Comparison of ENCODE assay signal across 1 cellular context in the genomic region with DNA sequence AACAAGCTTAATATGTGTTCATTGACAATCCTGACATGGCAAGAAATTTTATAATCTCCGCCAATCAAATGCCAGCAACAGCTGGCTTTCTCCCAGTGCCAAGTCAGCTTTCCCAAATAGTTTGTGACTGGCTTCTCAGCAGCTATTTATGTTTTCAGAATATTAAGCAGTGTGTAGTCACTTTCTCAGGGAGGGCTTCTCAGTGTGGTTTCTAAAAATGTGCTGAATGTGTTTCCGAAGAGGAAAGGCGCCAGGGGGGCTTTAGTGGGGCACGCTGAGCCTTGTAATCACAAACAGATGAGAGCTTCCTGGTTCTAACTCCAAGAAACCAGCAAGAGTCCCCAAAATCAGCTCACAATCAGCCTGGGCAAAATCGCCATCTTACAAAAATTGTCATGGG.
TF ChIP-seq lines count a peak whose summit lies in the region.

No MANE protein-coding gene starts in this region.

TF ChIP-seq in GM23338, 12 proteins besides CTCF, POLR2A, EP300 and RAD21 (continued from another document):
- TF ChIP-seq, protein P1, sequence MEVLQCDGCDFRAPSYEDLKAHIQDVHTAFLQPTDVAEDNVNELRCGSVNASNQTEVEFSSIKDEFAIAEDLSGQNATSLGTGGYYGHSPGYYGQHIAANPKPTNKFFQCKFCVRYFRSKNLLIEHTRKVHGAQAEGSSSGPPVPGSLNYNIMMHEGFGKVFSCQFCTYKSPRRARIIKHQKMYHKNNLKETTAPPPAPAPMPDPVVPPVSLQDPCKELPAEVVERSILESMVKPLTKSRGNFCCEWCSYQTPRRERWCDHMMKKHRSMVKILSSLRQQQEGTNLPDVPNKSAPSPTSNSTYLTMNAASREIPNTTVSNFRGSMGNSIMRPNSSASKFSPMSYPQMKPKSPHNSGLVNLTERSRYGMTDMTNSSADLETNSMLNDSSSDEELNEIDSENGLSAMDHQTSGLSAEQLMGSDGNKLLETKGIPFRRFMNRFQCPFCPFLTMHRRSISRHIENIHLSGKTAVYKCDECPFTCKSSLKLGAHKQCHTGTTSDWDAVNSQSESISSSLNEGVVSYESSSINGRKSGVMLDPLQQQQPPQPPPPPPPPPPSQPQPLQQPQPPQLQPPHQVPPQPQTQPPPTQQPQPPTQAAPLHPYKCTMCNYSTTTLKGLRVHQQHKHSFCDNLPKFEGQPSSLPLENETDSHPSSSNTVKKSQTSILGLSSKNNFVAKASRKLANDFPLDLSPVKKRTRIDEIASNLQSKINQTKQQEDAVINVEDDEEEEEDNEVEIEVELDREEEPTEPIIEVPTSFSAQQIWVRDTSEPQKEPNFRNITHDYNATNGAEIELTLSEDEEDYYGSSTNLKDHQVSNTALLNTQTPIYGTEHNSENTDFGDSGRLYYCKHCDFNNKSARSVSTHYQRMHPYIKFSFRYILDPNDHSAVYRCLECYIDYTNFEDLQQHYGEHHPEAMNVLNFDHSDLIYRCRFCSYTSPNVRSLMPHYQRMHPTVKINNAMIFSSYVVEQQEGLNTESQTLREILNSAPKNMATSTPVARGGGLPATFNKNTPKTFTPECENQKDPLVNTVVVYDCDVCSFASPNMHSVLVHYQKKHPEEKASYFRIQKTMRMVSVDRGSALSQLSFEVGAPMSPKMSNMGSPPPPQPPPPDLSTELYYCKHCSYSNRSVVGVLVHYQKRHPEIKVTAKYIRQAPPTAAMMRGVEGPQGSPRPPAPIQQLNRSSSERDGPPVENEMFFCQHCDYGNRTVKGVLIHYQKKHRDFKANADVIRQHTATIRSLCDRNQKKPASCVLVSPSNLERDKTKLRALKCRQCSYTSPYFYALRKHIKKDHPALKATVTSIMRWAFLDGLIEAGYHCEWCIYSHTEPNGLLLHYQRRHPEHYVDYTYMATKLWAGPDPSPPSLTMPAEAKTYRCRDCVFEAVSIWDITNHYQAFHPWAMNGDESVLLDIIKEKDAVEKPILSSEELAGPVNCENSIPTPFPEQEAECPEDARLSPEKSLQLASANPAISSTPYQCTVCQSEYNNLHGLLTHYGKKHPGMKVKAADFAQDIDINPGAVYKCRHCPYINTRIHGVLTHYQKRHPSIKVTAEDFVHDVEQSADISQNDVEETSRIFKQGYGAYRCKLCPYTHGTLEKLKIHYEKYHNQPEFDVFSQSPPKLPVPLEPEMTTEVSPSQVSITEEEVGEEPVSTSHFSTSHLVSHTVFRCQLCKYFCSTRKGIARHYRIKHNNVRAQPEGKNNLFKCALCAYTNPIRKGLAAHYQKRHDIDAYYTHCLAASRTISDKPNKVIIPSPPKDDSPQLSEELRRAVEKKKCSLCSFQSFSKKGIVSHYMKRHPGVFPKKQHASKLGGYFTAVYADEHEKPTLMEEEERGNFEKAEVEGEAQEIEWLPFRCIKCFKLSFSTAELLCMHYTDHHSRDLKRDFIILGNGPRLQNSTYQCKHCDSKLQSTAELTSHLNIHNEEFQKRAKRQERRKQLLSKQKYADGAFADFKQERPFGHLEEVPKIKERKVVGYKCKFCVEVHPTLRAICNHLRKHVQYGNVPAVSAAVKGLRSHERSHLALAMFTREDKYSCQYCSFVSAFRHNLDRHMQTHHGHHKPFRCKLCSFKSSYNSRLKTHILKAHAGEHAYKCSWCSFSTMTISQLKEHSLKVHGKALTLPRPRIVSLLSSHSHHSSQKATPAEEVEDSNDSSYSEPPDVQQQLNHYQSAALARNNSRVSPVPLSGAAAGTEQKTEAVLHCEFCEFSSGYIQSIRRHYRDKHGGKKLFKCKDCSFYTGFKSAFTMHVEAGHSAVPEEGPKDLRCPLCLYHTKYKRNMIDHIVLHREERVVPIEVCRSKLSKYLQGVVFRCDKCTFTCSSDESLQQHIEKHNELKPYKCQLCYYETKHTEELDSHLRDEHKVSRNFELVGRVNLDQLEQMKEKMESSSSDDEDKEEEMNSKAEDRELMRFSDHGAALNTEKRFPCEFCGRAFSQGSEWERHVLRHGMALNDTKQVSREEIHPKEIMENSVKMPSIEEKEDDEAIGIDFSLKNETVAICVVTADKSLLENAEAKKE (CRISPR knock-in tag; IDR thresholded peaks at IDR 0.05), result no peak
- no peak for TF ChIP-seq ZNF331 (CRISPR knock-in tag; IDR thresholded peaks at IDR 0.05; ENCODE audit: low read depth)
- TF ChIP-seq JUNB (IDR thresholded peaks at IDR 0.05; ENCODE audit: unreplicated experiment), result no peak
- TF ChIP-seq STAT1 (IDR thresholded peaks at IDR 0.05; ENCODE audit: unreplicated experiment), result no peak
